ENCODE assay signal across 21 cellular contexts in genomic region chr1:17825273-17826164, GRCh38.
"Had no signal": no experiment of that assay in that cellular context is flagged by ENCODE, and none has a peak within 500 bp of the region (broad histone marks: within the 10 kb centered on the region; RNA-seq: fewer than 3 reads in every experiment).

No MANE protein-coding gene starts in this region.

- H3K9me3 ChIP-seq: left ventricle myocardium inferior, neutrophil, sigmoid colon, upper lobe of left lung had no signal

- H3K27ac ChIP-seq: left ventricle myocardium inferior, neutrophil, sigmoid colon, upper lobe of left lung had no signal

- H3K4me3 ChIP-seq: left ventricle myocardium inferior, sigmoid colon, upper lobe of left lung had no signal

- DNase-seq: activated CD8-positive, alpha-beta memory T cell treated with anti-CD3 and anti-CD28 coated beads, Interleukin-2, amount 10 ng/mL, durations not matched to agents 7 days and 5 days; activated gamma-delta T cell; activated naive CD4-positive, alpha-beta T cell treated with anti-CD3 and anti-CD28 coated beads, Interleukin-2, amount 50 U/mL, for 16 hours; activated T-cell treated with anti-CD3 and anti-CD28 coated beads for 4 hours; dermis blood vessel endothelial cell; effector CD8-positive, alpha-beta T cell; foreskin melanocyte; immature natural killer cell; kidney glomerular epithelial cell; mammary epithelial cell; midbrain; natural killer cell; sigmoid colon; stimulated activated naive B cell treated with anti-CD40 and anti-IgM and Interleukin-4, amounts not matched to agents 10 μg/mL and 1 μg/mL and 100 μg/mL, for 72 hours; SW 1271; T-helper 17 cell had no signal

- ATAC-seq: activated CD8-positive, alpha-beta memory T cell treated with anti-CD3 and anti-CD28 coated beads, Interleukin-2, amount 10 ng/mL, durations not matched to agents 7 days and 5 days; activated CD8-positive, alpha-beta T cell treated with anti-CD3 and anti-CD28 coated beads for 36 hours; activated naive CD8-positive, alpha-beta T cell treated with anti-CD3 and anti-CD28 coated beads, Interleukin-2, amount 50 U/mL, for 24 hours; natural killer cell; stimulated activated naive B cell treated with anti-CD40 and anti-IgM and Interleukin-4, amounts not matched to agents 10 μg/mL and 1 μg/mL and 100 μg/mL, for 72 hours; T-helper 17 cell had no signal

- H3K4me1 ChIP-seq: upper lobe of left lung had no signal

- H3K36me3 ChIP-seq: left ventricle myocardium inferior, neutrophil, sigmoid colon, upper lobe of left lung had no signal
